13 cellular contexts compared by ENCODE assay signal in the genomic region with DNA sequence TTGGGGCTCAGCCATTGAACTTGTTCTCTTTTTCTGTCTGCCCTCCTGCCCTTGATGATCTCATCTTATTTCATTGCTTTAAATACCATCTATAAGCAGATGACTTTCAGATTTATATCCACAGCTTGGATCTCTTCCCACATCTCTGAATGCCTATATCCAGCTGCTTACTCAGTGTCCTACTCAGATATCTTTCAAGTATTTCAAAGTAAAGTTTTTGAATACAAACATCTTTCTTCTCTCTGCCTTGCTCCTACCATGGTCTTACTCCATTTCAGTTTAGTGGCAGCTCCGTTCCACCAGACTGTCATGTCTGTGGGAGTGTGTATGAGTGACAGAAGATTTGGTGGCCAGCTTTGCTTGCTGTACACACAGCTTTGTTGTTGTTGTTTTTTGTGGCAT. TPM values are rescaled to one million over a fixed set of nuclear protein-coding genes. Genes with fewer than 3 reads are reported as not detected.
DNase-seq lines count a peak whose midpoint lies in the region; ATAC-seq and TF ChIP-seq lines count a peak whose summit lies in the region.
"Had no signal": no experiment of that assay in that cellular context is flagged by ENCODE, and none has a peak within 500 bp of the region (broad histone marks: within the 10 kb centered on the region; RNA-seq: fewer than 3 reads in every experiment).

No MANE protein-coding gene starts in this region.

- WGBS in mesenchymal stem cell, result 100% methylated on average over 1 of the region's 1 CpG

- H3K4me1 ChIP-seq in mesenchymal stem cell (ENCODE audit: control insufficient read depth, insufficient read depth, low read depth, low read length), result peaks cover 20% of the 10 kb centered on the region
- H3K4me1 ChIP-seq: testis had no signal

- peak overlapping the region; percentile 83 for H3K27ac Mint-ChIP-seq in chondrocyte (ENCODE audit: unreplicated experiment)
- H3K27ac Mint-ChIP-seq: B cell had no signal

- peak overlapping the region; percentile 10 for H3K27ac ChIP-seq in mesenchymal stem cell (ENCODE audit: low read length, poor library complexity, severe bottlenecking)
- H3K27ac ChIP-seq: ascending aorta, left lung, testis had no signal

- no peak overlapping the region for H2AK5ac ChIP-seq in mesenchymal stem cell (ENCODE audit: low read length, severe bottlenecking)

- POLR2A ChIA-PET in AG04449 (lab: Yijun Ruan, JAX), result interaction anchor here (0.6 kb wide), 1 partner anchor 65 kb away, joined by 3 read pairs; no protein-coding TSS in a partner anchor

- H3K14ac ChIP-seq in mesenchymal stem cell (ENCODE audit: low read length in 2 of 2), result no peak overlapping the region

- H2BK5ac ChIP-seq in mesenchymal stem cell (ENCODE audit: low read depth, low read length, poor library complexity, severe bottlenecking), result no peak overlapping the region

- H3K9me3 Mint-ChIP-seq in chondrocyte (ENCODE audit: low read depth), result no peaks in the 10 kb centered on the region

- H3K79me1 ChIP-seq in mesenchymal stem cell (replicated peaks; ENCODE audit: low read length, poor library complexity, severe bottlenecking), result peaks cover 8% of the 10 kb centered on the region

- H3K27me3 ChIP-seq in mesenchymal stem cell (ENCODE audit: control insufficient read depth in 1 of 2, insufficient read depth in 1 of 2, low read length in 2 of 2), result no peaks in the 10 kb centered on the region
- H3K27me3 ChIP-seq: ascending aorta, left lung, testis had no signal

- H3K4me3 ChIP-seq in AG04449 (ENCODE audit: low read depth, low read length) (no peak overlapping the region; the same call in 1 of the 2 replicates), mesenchymal stem cell (ENCODE audit: insufficient read depth in 1 of 2, low read depth in 1 of 2, low read length in 2 of 2) (no peak overlapping the region)
- H3K4me3 ChIP-seq: ascending aorta, left lung, testis had no signal

- H2BK15ac ChIP-seq in mesenchymal stem cell (ENCODE audit: low read depth, poor library complexity, severe bottlenecking), result no peak overlapping the region

- H3K4me1 Mint-ChIP-seq in chondrocyte (ENCODE audit: low read depth), result peaks cover 51% of the 10 kb centered on the region

- H4K91ac ChIP-seq in mesenchymal stem cell (ENCODE audit: low read length), result no peak overlapping the region

- peak overlapping the region; percentile 16 for H3K4me3 Mint-ChIP-seq in chondrocyte (ENCODE audit: unreplicated experiment)
- H3K4me3 Mint-ChIP-seq: B cell had no signal

- H3K9me3 ChIP-seq in mesenchymal stem cell (ENCODE audit: control insufficient read depth, low read length), result no peaks in the 10 kb centered on the region
- H3K9me3 ChIP-seq: ascending aorta, left lung, testis had no signal

- no peak for TF ChIP-seq CTCF in AG04449 (IDR thresholded peaks at IDR 0.05; ENCODE audit: insufficient read depth, low read length, missing control alignments)
- TF ChIP-seq CTCF in chondrocyte (IDR thresholded peaks at IDR 0.05), result no peak

- CTCF ChIA-PET in AG04449 (lab: Yijun Ruan, JAX), result interaction anchor here (1.0 kb wide), 1 partner anchor 244 kb away, joined by 3 read pairs; no protein-coding TSS in a partner anchor

- no peak overlapping the region for H3K18ac ChIP-seq in mesenchymal stem cell (ENCODE audit: low read depth in 1 of 2, low read length in 2 of 2)

- H4K8ac ChIP-seq in mesenchymal stem cell (ENCODE audit: low read length), result no peak overlapping the region

- H3K4me2 ChIP-seq in mesenchymal stem cell (ENCODE audit: low read length, poor library complexity, severe bottlenecking), result no peak overlapping the region

- H3K27me3 Mint-ChIP-seq in chondrocyte (ENCODE audit: low read depth), result no peaks in the 10 kb centered on the region
- H3K27me3 Mint-ChIP-seq: B cell had no signal

- no peak overlapping the region for H2BK12ac ChIP-seq in mesenchymal stem cell (ENCODE audit: low read length in 2 of 2)

- no peak overlapping the region for H3K4ac ChIP-seq in mesenchymal stem cell (ENCODE audit: low read depth in 1 of 2, low read length in 2 of 2)

- DNase-seq in AG04449 (ENCODE audit: low read depth, low spot score), result peak; percentile 73
- DNase-seq in HS-5 (ENCODE audit: low read depth), result peak; percentile 74
- no peak for DNase-seq in chondrocyte (ENCODE audit: low spot score)
- DNase-seq in mesenchymal stem cell, result peak; percentile 59
- DNase-seq in putamen (ENCODE audit: low spot score), result no peak
- DNase-seq: left lung, posterior cingulate gyrus, testis had no signal

- H2AFZ ChIP-seq in mesenchymal stem cell (ENCODE audit: low read depth, low read length), result no peak overlapping the region

- H3K23ac ChIP-seq in mesenchymal stem cell (ENCODE audit: low read length in 2 of 2), result no peak overlapping the region

- no peak overlapping the region for H2BK120ac ChIP-seq in mesenchymal stem cell (ENCODE audit: low read depth, low read length)

- peaks cover 2 to 13% of the 10 kb centered on the region in 2 experiments for H3K36me3 ChIP-seq in mesenchymal stem cell (ENCODE audit: control insufficient read depth in 1 of 2, insufficient read depth in 2 of 2, low read depth in 1 of 2, low read length in 2 of 2)
- H3K36me3 ChIP-seq: ascending aorta, left lung had no signal

- ATAC-seq in HG02852 (IDR thresholded peaks at IDR 0.05; ENCODE audit: unreplicated experiment), result no peak
- no peak for ATAC-seq in GM19452 (IDR thresholded peaks at IDR 0.05; ENCODE audit: unreplicated experiment)
- no peak for ATAC-seq in GM21390 (IDR thresholded peaks at IDR 0.05; ENCODE audit: unreplicated experiment)
- ATAC-seq: left lung had no signal

- no peak overlapping the region for H3K9ac ChIP-seq in mesenchymal stem cell (ENCODE audit: low read length)

- peaks cover 3% of the 10 kb centered on the region for H3K36me3 Mint-ChIP-seq in chondrocyte (ENCODE audit: low read depth)

RNA-seq across cellular contexts. Expression of a gene that starts 59.7 kb away (rescaled TPM):
- total RNA-seq in chondrocyte, result 58.6 to 64.3 TPM (median 63.8 TPM) in 3 replicates
- 49.1 TPM for polyA plus RNA-seq in mesenchymal stem cell (2013, experiment 1 of 2)
- 47.5 TPM for polyA plus RNA-seq in mesenchymal stem cell (2013, experiment 2 of 2)

Comparison
In these comparisons a context has a peak if more than half of its experiments do, and no peak if none do; other contexts are left out.
1. DNase-seq: peak in AG04449 (single experiment), HS-5 (single experiment) and mesenchymal stem cell (single experiment); none in chondrocyte (single experiment) and putamen (single experiment).